1 cellular context compared by ENCODE assay signal in genomic region chr7:157484411-157485081, GRCh38.
TF ChIP-seq lines count a peak whose summit lies in the region.

No MANE protein-coding gene starts in this region.

TF ChIP-seq in SK-N-SH, 30 proteins besides CTCF, POLR2A, EP300 and RAD21 (continued from another document):
- TF ChIP-seq IRF3 (IDR thresholded peaks at IDR 0.05; ENCODE audit: low read depth, low read length): no peak
- TF ChIP-seq REST (IDR thresholded peaks at IDR 0.05; ENCODE audit: low read depth, low read length): no peak
- no peak for TF ChIP-seq TCF12 (IDR thresholded peaks at IDR 0.05)
- no peak for TF ChIP-seq ELF1 (IDR thresholded peaks at IDR 0.05)
- TF ChIP-seq PBX3 (IDR thresholded peaks at IDR 0.05): no peak
